Comparison of ENCODE assay signal across 13 cellular contexts in genomic region chr5:160342413-160342941, GRCh38. TPM values are rescaled to one million over a fixed set of nuclear protein-coding genes. Genes with fewer than 3 reads are reported as not detected.
DNase-seq lines count a peak whose midpoint lies in the region; ATAC-seq, FAIRE-seq and TF ChIP-seq lines count a peak whose summit lies in the region.
"Had no signal": no experiment of that assay in that cellular context is flagged by ENCODE, and none has a peak within 500 bp of the region (broad histone marks: within the 10 kb centered on the region; RNA-seq: fewer than 3 reads in every experiment).

No MANE protein-coding gene starts in this region.

- peaks cover 6 to 7% of the 10 kb centered on the region in 2 donors for H3K4me1 Mint-ChIP-seq in immature natural killer cell
- H3K4me1 Mint-ChIP-seq: naive B cell had no signal

- no peak for FAIRE-seq in pancreas (lab: Jason Lieb, UNC)

- ATAC-seq in GM18505 (IDR thresholded peaks at IDR 0.05; ENCODE audit: unreplicated experiment) (no peak), pancreas (no peak), HG03469 (IDR thresholded peaks at IDR 0.05; ENCODE audit: unreplicated experiment) (no peak)
- ATAC-seq: Panc1 had no signal

- DNase-seq in AG09309 (ENCODE audit: low read depth), result peak; percentile 74
- peak; percentile 5 for DNase-seq in HT-29 (ENCODE audit: low spot score)
- DNase-seq in brain microvascular endothelial cell, result peak; percentile 2
- DNase-seq in myocyte (ENCODE audit: low read depth), result peak; percentile 97
- DNase-seq in pancreas, result no peak
- no peak for DNase-seq in immature natural killer cell
- DNase-seq: CD4-positive, alpha-beta T cell; endodermal cell; naive B cell; NCI-H2081 had no signal

- WGBS in pancreas, 2 donors, result 67 to 68% methylated on average over 4 of the region's 4 CpGs

- TF ChIP-seq POLR2A in GM18505 (IDR thresholded peaks at IDR 0.05; ENCODE audit: borderline replicate concordance, extremely low read depth, insufficient read depth, insufficient read length), result no peak

- TF ChIP-seq CTCF in AG09309 (IDR thresholded peaks at IDR 0.05; ENCODE audit: control insufficient read depth, insufficient read depth, low read depth, low read length, missing control alignments) (no peak), brain microvascular endothelial cell (IDR thresholded peaks at IDR 0.05; ENCODE audit: low read depth, low read length, missing control alignments) (no peak), pancreas (IDR thresholded peaks at IDR 0.05) (no peak)

- H3K4me3 Mint-ChIP-seq in immature natural killer cell, result no peak overlapping the region
- H3K4me3 Mint-ChIP-seq: CD4-positive, alpha-beta T cell; endodermal cell; naive B cell had no signal

- H3K27ac Mint-ChIP-seq in immature natural killer cell, result no peak overlapping the region
- H3K27ac Mint-ChIP-seq: CD4-positive, alpha-beta T cell; endodermal cell had no signal

- in situ Hi-C loops in brain microvascular endothelial cell (cut with HindIII; ENCODE audit: low pct_ligation_motif_present, low sequenced_read_pairs), result no loop called here

- H3K9me3 ChIP-seq in pancreas, result no peaks in the 10 kb centered on the region

- H3K4me3 ChIP-seq in AG09309 (ENCODE audit: control insufficient read depth, low read depth, low read length) (no peak overlapping the region), brain microvascular endothelial cell (ENCODE audit: low read depth, low read length) (no peak overlapping the region), pancreas (no peak overlapping the region)

- no peaks in the 10 kb centered on the region for H3K36me3 Mint-ChIP-seq in immature natural killer cell
- H3K36me3 Mint-ChIP-seq: naive B cell had no signal

- intact Hi-C loops in pancreas (cut with DNase I), result loop anchor here in 1 of 3 donors (10.0 kb wide), 1 partner anchor 318 kb away; no protein-coding TSS in a partner anchor

- H3K9me3 Mint-ChIP-seq in immature natural killer cell, result no peaks in the 10 kb centered on the region
- H3K9me3 Mint-ChIP-seq: CD4-positive, alpha-beta T cell; endodermal cell; naive B cell had no signal

- H3K27me3 Mint-ChIP-seq in immature natural killer cell (ENCODE audit: low read depth in 3 of 3), result no peaks in the 10 kb centered on the region
- H3K27me3 Mint-ChIP-seq: CD4-positive, alpha-beta T cell had no signal

- H3K27me3 ChIP-seq in brain microvascular endothelial cell (replicated peaks) (no peaks in the 10 kb centered on the region), pancreas (no peaks in the 10 kb centered on the region)

- H3K27ac ChIP-seq in brain microvascular endothelial cell (no peak overlapping the region), pancreas (no peak overlapping the region)

- H3K36me3 ChIP-seq in brain microvascular endothelial cell (replicated peaks) (no peaks in the 10 kb centered on the region), pancreas (no peaks in the 10 kb centered on the region)

- peaks cover 0 to 7% (median 0%) of the 10 kb centered on the region in 3 donors for H3K4me1 ChIP-seq in pancreas

RNA-seq across cellular contexts. Expression of gene C1QTNF2, which starts 27.9 kb away (rescaled TPM):
- 0.18 TPM in 1 of 2 replicates, not detected in the other for total RNA-seq in HT-29 (2014; rRNA removed; shearing (Covaris generic))
- total RNA-seq in myocyte (2.5 and 3.3 TPM in 2 replicates), pancreas (under 1 TPM in 4 of 6 donors, not detected in 2; 0.09 to 0.41 (median 0.19) TPM)
- 1.7 TPM for polyA plus RNA-seq in myocyte (2012)
- polyA plus RNA-seq in pancreas (under 1 TPM; 0.27 to 0.38 TPM), immature natural killer cell (not detected)
- total RNA-seq: CD4-positive, alpha-beta T cell; endodermal cell had no signal

RNA-seq across cellular contexts. Expression of gene CCNJL, which starts 30.1 kb away (rescaled TPM):
- total RNA-seq in HT-29 (2014; rRNA removed; shearing (Covaris generic)), result 7.9 and 9.1 TPM in 2 replicates
- 1.9 and 2.4 TPM in 2 replicates for total RNA-seq in myocyte
- polyA plus RNA-seq in myocyte (2012), result 4.2 TPM
- under 1 TPM; 0.06 to 0.58 (median 0.17) TPM for total RNA-seq in pancreas
- polyA plus RNA-seq in pancreas, result under 1 TPM; 0.08 to 0.16 TPM
- polyA plus RNA-seq in immature natural killer cell, result 10 to 100 TPM; 16.3 to 29.7 (median 26.7) TPM
- total RNA-seq: CD4-positive, alpha-beta T cell had no signal

RNA-seq across cellular contexts. Expression of gene FAM200C, which starts 57.4 kb away (rescaled TPM):
- total RNA-seq in HT-29 (2014; rRNA removed; shearing (Covaris generic)), result 0.91 and 1.2 TPM in 2 replicates
- total RNA-seq in myocyte (6.7 and 7.8 TPM in 2 replicates), pancreas (1 to 10 TPM in 5 of 6 donors, under 1 TPM in 1; 0.79 to 3.7 (median 1.7) TPM)
- polyA plus RNA-seq in myocyte (2012), result 3.5 TPM
- polyA plus RNA-seq in pancreas (1 to 10 TPM; 2.5 to 3.3 TPM), immature natural killer cell (under 1 TPM in 2 of 3 donors, not detected in 1; 0.36 to 0.48 TPM)

Comparison
In these comparisons a context has a peak if more than half of its experiments do, and no peak if none do; other contexts are left out.
1. DNase-seq: peak in AG09309 (single experiment), HT-29 (single experiment), brain microvascular endothelial cell (single experiment) and myocyte (single experiment); none in pancreas (0 of 6) and immature natural killer cell (0 of 3).